1 cellular context compared by ENCODE assay signal in the genomic region with DNA sequence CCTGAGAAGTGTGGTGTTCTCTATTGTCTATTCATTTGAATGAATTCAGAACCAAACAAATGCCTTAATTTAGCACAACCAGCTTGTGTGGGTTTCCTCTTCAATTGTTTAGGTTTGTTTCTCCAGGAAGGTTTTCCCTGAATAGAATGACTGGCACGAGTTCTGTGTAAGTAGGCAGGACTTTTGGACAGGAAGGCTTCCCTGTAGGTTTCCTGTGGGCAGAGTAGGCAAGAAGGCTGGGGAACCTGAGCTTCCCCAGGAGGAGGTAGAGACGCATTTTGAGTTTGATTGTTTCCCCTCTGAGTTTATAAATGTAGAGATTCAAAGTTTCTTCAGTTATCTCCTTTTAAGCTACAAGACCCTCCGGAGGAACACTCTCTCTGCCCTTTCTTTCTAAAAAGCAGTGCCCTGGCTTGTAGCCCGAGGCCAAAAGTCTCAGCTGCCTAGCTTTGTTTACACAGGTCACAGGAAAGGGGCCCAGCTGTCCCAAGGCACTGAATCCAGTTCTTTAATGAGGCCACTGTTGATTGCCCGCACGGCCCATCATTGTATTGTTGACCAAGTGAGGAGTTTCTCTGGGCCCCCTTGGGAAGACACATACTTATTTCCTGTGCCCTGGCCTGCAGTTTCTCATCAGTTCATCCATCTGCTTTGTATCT.
TF ChIP-seq lines count a peak whose summit lies in the region.

No MANE protein-coding gene starts in this region.

TF ChIP-seq in GM23338, 12 proteins besides CTCF, POLR2A, EP300 and RAD21 (continued from another document):
- TF ChIP-seq, protein P1, sequence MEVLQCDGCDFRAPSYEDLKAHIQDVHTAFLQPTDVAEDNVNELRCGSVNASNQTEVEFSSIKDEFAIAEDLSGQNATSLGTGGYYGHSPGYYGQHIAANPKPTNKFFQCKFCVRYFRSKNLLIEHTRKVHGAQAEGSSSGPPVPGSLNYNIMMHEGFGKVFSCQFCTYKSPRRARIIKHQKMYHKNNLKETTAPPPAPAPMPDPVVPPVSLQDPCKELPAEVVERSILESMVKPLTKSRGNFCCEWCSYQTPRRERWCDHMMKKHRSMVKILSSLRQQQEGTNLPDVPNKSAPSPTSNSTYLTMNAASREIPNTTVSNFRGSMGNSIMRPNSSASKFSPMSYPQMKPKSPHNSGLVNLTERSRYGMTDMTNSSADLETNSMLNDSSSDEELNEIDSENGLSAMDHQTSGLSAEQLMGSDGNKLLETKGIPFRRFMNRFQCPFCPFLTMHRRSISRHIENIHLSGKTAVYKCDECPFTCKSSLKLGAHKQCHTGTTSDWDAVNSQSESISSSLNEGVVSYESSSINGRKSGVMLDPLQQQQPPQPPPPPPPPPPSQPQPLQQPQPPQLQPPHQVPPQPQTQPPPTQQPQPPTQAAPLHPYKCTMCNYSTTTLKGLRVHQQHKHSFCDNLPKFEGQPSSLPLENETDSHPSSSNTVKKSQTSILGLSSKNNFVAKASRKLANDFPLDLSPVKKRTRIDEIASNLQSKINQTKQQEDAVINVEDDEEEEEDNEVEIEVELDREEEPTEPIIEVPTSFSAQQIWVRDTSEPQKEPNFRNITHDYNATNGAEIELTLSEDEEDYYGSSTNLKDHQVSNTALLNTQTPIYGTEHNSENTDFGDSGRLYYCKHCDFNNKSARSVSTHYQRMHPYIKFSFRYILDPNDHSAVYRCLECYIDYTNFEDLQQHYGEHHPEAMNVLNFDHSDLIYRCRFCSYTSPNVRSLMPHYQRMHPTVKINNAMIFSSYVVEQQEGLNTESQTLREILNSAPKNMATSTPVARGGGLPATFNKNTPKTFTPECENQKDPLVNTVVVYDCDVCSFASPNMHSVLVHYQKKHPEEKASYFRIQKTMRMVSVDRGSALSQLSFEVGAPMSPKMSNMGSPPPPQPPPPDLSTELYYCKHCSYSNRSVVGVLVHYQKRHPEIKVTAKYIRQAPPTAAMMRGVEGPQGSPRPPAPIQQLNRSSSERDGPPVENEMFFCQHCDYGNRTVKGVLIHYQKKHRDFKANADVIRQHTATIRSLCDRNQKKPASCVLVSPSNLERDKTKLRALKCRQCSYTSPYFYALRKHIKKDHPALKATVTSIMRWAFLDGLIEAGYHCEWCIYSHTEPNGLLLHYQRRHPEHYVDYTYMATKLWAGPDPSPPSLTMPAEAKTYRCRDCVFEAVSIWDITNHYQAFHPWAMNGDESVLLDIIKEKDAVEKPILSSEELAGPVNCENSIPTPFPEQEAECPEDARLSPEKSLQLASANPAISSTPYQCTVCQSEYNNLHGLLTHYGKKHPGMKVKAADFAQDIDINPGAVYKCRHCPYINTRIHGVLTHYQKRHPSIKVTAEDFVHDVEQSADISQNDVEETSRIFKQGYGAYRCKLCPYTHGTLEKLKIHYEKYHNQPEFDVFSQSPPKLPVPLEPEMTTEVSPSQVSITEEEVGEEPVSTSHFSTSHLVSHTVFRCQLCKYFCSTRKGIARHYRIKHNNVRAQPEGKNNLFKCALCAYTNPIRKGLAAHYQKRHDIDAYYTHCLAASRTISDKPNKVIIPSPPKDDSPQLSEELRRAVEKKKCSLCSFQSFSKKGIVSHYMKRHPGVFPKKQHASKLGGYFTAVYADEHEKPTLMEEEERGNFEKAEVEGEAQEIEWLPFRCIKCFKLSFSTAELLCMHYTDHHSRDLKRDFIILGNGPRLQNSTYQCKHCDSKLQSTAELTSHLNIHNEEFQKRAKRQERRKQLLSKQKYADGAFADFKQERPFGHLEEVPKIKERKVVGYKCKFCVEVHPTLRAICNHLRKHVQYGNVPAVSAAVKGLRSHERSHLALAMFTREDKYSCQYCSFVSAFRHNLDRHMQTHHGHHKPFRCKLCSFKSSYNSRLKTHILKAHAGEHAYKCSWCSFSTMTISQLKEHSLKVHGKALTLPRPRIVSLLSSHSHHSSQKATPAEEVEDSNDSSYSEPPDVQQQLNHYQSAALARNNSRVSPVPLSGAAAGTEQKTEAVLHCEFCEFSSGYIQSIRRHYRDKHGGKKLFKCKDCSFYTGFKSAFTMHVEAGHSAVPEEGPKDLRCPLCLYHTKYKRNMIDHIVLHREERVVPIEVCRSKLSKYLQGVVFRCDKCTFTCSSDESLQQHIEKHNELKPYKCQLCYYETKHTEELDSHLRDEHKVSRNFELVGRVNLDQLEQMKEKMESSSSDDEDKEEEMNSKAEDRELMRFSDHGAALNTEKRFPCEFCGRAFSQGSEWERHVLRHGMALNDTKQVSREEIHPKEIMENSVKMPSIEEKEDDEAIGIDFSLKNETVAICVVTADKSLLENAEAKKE (CRISPR knock-in tag; IDR thresholded peaks at IDR 0.05): no peak
- TF ChIP-seq CREB1 (CRISPR knock-in tag; IDR thresholded peaks at IDR 0.05; ENCODE audit: low read depth) (no peak), EZH2phosphoT487 (IDR thresholded peaks at IDR 0.05; ENCODE audit: unreplicated experiment) (no peak), POLR2AphosphoS5 (IDR thresholded peaks at IDR 0.05; ENCODE audit: low read depth) (no peak), STAT1 (IDR thresholded peaks at IDR 0.05; ENCODE audit: unreplicated experiment) (no peak)
- TF ChIP-seq, protein P2, sequence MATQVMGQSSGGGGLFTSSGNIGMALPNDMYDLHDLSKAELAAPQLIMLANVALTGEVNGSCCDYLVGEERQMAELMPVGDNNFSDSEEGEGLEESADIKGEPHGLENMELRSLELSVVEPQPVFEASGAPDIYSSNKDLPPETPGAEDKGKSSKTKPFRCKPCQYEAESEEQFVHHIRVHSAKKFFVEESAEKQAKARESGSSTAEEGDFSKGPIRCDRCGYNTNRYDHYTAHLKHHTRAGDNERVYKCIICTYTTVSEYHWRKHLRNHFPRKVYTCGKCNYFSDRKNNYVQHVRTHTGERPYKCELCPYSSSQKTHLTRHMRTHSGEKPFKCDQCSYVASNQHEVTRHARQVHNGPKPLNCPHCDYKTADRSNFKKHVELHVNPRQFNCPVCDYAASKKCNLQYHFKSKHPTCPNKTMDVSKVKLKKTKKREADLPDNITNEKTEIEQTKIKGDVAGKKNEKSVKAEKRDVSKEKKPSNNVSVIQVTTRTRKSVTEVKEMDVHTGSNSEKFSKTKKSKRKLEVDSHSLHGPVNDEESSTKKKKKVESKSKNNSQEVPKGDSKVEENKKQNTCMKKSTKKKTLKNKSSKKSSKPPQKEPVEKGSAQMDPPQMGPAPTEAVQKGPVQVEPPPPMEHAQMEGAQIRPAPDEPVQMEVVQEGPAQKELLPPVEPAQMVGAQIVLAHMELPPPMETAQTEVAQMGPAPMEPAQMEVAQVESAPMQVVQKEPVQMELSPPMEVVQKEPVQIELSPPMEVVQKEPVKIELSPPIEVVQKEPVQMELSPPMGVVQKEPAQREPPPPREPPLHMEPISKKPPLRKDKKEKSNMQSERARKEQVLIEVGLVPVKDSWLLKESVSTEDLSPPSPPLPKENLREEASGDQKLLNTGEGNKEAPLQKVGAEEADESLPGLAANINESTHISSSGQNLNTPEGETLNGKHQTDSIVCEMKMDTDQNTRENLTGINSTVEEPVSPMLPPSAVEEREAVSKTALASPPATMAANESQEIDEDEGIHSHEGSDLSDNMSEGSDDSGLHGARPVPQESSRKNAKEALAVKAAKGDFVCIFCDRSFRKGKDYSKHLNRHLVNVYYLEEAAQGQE (IDR thresholded peaks at IDR 0.05; ENCODE audit: unreplicated experiment): no peak
